Comparison of ENCODE assay signal across 8 cellular contexts in genomic region chr1:44810762-44811105, GRCh38. TPM values are rescaled to one million over a fixed set of nuclear protein-coding genes. Genes with fewer than 3 reads are reported as not detected.
DNase-seq lines count a peak whose midpoint lies in the region; ATAC-seq and TF ChIP-seq lines count a peak whose summit lies in the region.
"Not testable (repeated sequence)": the region's sequence is repeated elsewhere in the genome, so short reads cannot be mapped to it uniquely, and the experiment has no call there.

No MANE protein-coding gene starts in this region.

- H3K27ac ChIP-seq in BLaER1 treated with 17β-estradiol and CSF1 and Interleukin-3, amounts not matched to agents 10 nM and 100 nM = peak overlapping the region; percentile 98 to 100 (median 99)
- H3K27ac ChIP-seq in OCI-LY7 (ENCODE audit: low read depth, low read length, poor library complexity, severe bottlenecking) (peak overlapping the region; percentile 74), body of pancreas (peak overlapping the region; percentile 91 to 99 (median 98)), esophagus squamous epithelium (peak overlapping the region; percentile 94 to 99 (median 96)), testis (peak overlapping the region; percentile 32 to 39)
- H3K27ac ChIP-seq in trophoblast cell (ENCODE audit: low read depth, low read length) = not testable (repeated sequence)

- CTCF ChIA-PET in OCI-LY7 (lab: Charles Lee; ENCODE audit: unreplicated experiment) = not testable (repeated sequence)

- not testable (repeated sequence) for DNase-seq in OCI-LY7 (ENCODE audit: low spot score); activated T-cell treated with anti-CD3 and anti-CD28 coated beads, Interleukin-2, amount 50 U/mL, for 24 hours; esophagus squamous epithelium (lab: John Stamatoyannopoulos, UW); memory B cell (ENCODE audit: low spot score in 2 of 2); trophoblast cell; testis
- DNase-seq in body of pancreas = peak in 2 of 4 donors; percentile 3 to 8

- H3K27ac Mint-ChIP-seq in activated T-cell treated with anti-CD3 and anti-CD28 coated beads, Interleukin-2, amount 50 U/mL, for 24 hours = peak overlapping the region; percentile 99
- H3K27ac Mint-ChIP-seq in memory B cell = peak overlapping the region; percentile 97

- H2AK5ac ChIP-seq in trophoblast cell (ENCODE audit: low read length) = peak overlapping the region; percentile 11

- not testable (repeated sequence) for H4K8ac ChIP-seq in trophoblast cell (ENCODE audit: low read depth, low read length)

- not testable (repeated sequence) for ATAC-seq in body of pancreas; memory B cell (ENCODE audit: low read depth)

- H3K4me1 ChIP-seq in BLaER1 treated with 17β-estradiol and CSF1 and Interleukin-3, amounts not matched to agents 10 nM and 100 nM = peaks cover 90 to 100% (median 97%) of the 10 kb centered on the region in 10 experiments
- peaks cover 48% of the 10 kb centered on the region for H3K4me1 ChIP-seq in OCI-LY7 (ENCODE audit: insufficient read depth, low read length, poor library complexity, severe bottlenecking)
- H3K4me1 ChIP-seq in body of pancreas = peaks cover 79% of the 10 kb centered on the region
- H3K4me1 ChIP-seq in esophagus squamous epithelium = peaks cover 63 to 98% (median 73%) of the 10 kb centered on the region in 3 donors
- H3K4me1 ChIP-seq in trophoblast cell (ENCODE audit: control insufficient read depth in 1 of 2, insufficient read depth in 2 of 2, low read length in 2 of 2) = peaks cover 70 to 75% of the 10 kb centered on the region in 2 experiments
- peaks cover 62% of the 10 kb centered on the region for H3K4me1 ChIP-seq in testis

- H3K23ac ChIP-seq in trophoblast cell (ENCODE audit: low read length) = not testable (repeated sequence)

- BruUV-seq in OCI-LY7 (replicated peaks; lab: Mats Ljungman, UMichigan) = not testable (repeated sequence)

- H2BK12ac ChIP-seq in trophoblast cell (ENCODE audit: low read length) = peak overlapping the region; percentile 61

- not testable (repeated sequence) for H4K20me1 ChIP-seq in BLaER1 treated with 17β-estradiol and CSF1 and Interleukin-3, amounts not matched to agents 10 nM and 100 nM; OCI-LY7 (ENCODE audit: insufficient read depth, low read length)

- peak overlapping the region; percentile 90 to 99 (median 92) for H3K4me2 ChIP-seq in BLaER1 treated with 17β-estradiol and CSF1 and Interleukin-3, amounts not matched to agents 10 nM and 100 nM
- H3K4me2 ChIP-seq in OCI-LY7 (ENCODE audit: low read length) = peak overlapping the region; percentile 57
- H3K4me2 ChIP-seq in trophoblast cell (ENCODE audit: low read length) = not testable (repeated sequence)

- intact Hi-C loops in OCI-LY7 (cut with micrococcal nuclease; ENCODE audit: unreplicated experiment); body of pancreas (cut with DNase I); esophagus squamous epithelium (cut with DNase I); testis (cut with DNase I; ENCODE audit: low total_unique reads): not testable (repeated sequence)

- not testable (repeated sequence) for TF ChIP-seq POLR2A in body of pancreas (IDR thresholded peaks at IDR 0.05); esophagus squamous epithelium (IDR thresholded peaks at IDR 0.05); testis (IDR thresholded peaks at IDR 0.05)

- not testable (repeated sequence) for H3K9me2 ChIP-seq in OCI-LY7 (ENCODE audit: insufficient read depth, low read length)

- H2BK5ac ChIP-seq in trophoblast cell (ENCODE audit: low read depth, low read length, poor library complexity) = not testable (repeated sequence)

- H3K79me1 ChIP-seq in trophoblast cell (ENCODE audit: low read length) = peaks cover 58% of the 10 kb centered on the region

- 83 to 88% methylated on average over 4 of the region's 4 CpGs for WGBS in body of pancreas, 2 donors
- 81 to 93% methylated on average over 4 of the region's 4 CpGs for WGBS in esophagus squamous epithelium, 2 donors
- no CpG with 5 or more reads among the region's 4 CpGs for WGBS in trophoblast cell (ENCODE audit: extremely low coverage, insufficient coverage, insufficient read length)
- 84 to 89% methylated on average over 4 of the region's 4 CpGs for WGBS in testis, 2 donors

- peaks cover 86% of the 10 kb centered on the region for H3K4me1 Mint-ChIP-seq in activated T-cell treated with anti-CD3 and anti-CD28 coated beads, Interleukin-2, amount 50 U/mL, for 24 hours (ENCODE audit: low read depth)
- H3K4me1 Mint-ChIP-seq in memory B cell = peaks cover 55% of the 10 kb centered on the region

- not testable (repeated sequence) for H3K18ac ChIP-seq in trophoblast cell (ENCODE audit: low read length)

- peaks cover 11 to 26% (median 12%) of the 10 kb centered on the region in 11 experiments for H3K36me3 ChIP-seq in BLaER1 treated with 17β-estradiol and CSF1 and Interleukin-3, amounts not matched to agents 10 nM and 100 nM
- H3K36me3 ChIP-seq in OCI-LY7 (ENCODE audit: insufficient read depth, low read length); body of pancreas (replicated peaks in 1 of 2; ENCODE audit: insufficient read depth in 1 of 2, low read depth in 2 of 2); testis (ENCODE audit: low read depth, missing control alignments): not testable (repeated sequence)
- H3K36me3 ChIP-seq in esophagus squamous epithelium (peaks cover 4 to 17% (median 8%) of the 10 kb centered on the region in 3 donors), trophoblast cell (ENCODE audit: control insufficient read depth in 1 of 2, insufficient read depth in 2 of 2, low read length in 2 of 2) (peaks cover 16 to 19% of the 10 kb centered on the region in 2 experiments)

- H3K9me3 ChIP-seq in BLaER1 treated with 17β-estradiol and CSF1 and Interleukin-3, amounts not matched to agents 10 nM and 100 nM (replicated peaks in 1 of 11); OCI-LY7 (ENCODE audit: low read length); body of pancreas; esophagus squamous epithelium; trophoblast cell (ENCODE audit: insufficient read depth, low read depth, low read length); testis: not testable (repeated sequence)

- not testable (repeated sequence) for H2BK120ac ChIP-seq in trophoblast cell (ENCODE audit: insufficient read depth, low read length, poor library complexity)

- peak overlapping the region; percentile 80 for H3K4me3 Mint-ChIP-seq in activated T-cell treated with anti-CD3 and anti-CD28 coated beads, Interleukin-2, amount 50 U/mL, for 24 hours
- not testable (repeated sequence) for H3K4me3 Mint-ChIP-seq in memory B cell

- 0 out of 20 replicates have a peak overlapping the region, but pooled peaks of 1 of the 10 experiments have one; percentile 28 for H3K4me3 ChIP-seq in BLaER1 treated with 17β-estradiol and CSF1 and Interleukin-3, amounts not matched to agents 10 nM and 100 nM
- not testable (repeated sequence) for H3K4me3 ChIP-seq in OCI-LY7 (ENCODE audit: low read depth, low read length, poor library complexity, severe bottlenecking); body of pancreas; esophagus squamous epithelium; trophoblast cell (ENCODE audit: low read depth, low read length); testis

- H3K27me3 Mint-ChIP-seq in activated T-cell treated with anti-CD3 and anti-CD28 coated beads, Interleukin-2, amount 50 U/mL, for 24 hours; memory B cell: not testable (repeated sequence)

- H4K12ac ChIP-seq in trophoblast cell (ENCODE audit: low read depth, low read length) = not testable (repeated sequence)

- H3K9ac ChIP-seq in BLaER1 treated with 17β-estradiol and CSF1 and Interleukin-3, amounts not matched to agents 10 nM and 100 nM = peak overlapping the region; percentile 83 to 96 (median 90)
- not testable (repeated sequence) for H3K9ac ChIP-seq in trophoblast cell (ENCODE audit: low read length)

- peak overlapping the region; percentile 64 for H4K91ac ChIP-seq in trophoblast cell (ENCODE audit: low read depth, low read length)

- H3K27me3 ChIP-seq in BLaER1 treated with 17β-estradiol and CSF1 and Interleukin-3, amounts not matched to agents 10 nM and 100 nM; body of pancreas; esophagus squamous epithelium; trophoblast cell (ENCODE audit: insufficient read depth, low read length); testis: not testable (repeated sequence)

- H3K79me2 ChIP-seq in OCI-LY7 (ENCODE audit: insufficient read depth, low read depth, low read length) = not testable (repeated sequence)
- peaks cover 23% of the 10 kb centered on the region for H3K79me2 ChIP-seq in trophoblast cell (ENCODE audit: control insufficient read depth, insufficient read depth, low read length, poor library complexity)

- H3K4ac ChIP-seq in trophoblast cell (ENCODE audit: low read depth, low read length) = not testable (repeated sequence)

- H3K36me3 Mint-ChIP-seq in activated T-cell treated with anti-CD3 and anti-CD28 coated beads, Interleukin-2, amount 50 U/mL, for 24 hours (ENCODE audit: low read depth) = peaks cover 75% of the 10 kb centered on the region
- H3K36me3 Mint-ChIP-seq in memory B cell = not testable (repeated sequence)

- POLR2A ChIA-PET in OCI-LY7 (lab: Charles Lee) = interaction anchor here (0.7 to 4.2 kb wide), 5 partner anchors 9 to 129 kb away, joined by 3 to 54 read pairs (median 6); partner anchors contain the start of genes PLK3 and RPS8

- not testable (repeated sequence) for TF ChIP-seq CTCF in OCI-LY7 (conservative IDR thresholded peaks at IDR 0.05; ENCODE audit: low read length); body of pancreas (IDR thresholded peaks at IDR 0.05); esophagus squamous epithelium (IDR thresholded peaks at IDR 0.05); testis (IDR thresholded peaks at IDR 0.05)

- not testable (repeated sequence) for H2AFZ ChIP-seq in OCI-LY7 (ENCODE audit: low read length)
- peak overlapping the region; percentile 2 for H2AFZ ChIP-seq in trophoblast cell (ENCODE audit: insufficient read depth, low read length, poor library complexity)

- not testable (repeated sequence) for H3K9me3 Mint-ChIP-seq in activated T-cell treated with anti-CD3 and anti-CD28 coated beads, Interleukin-2, amount 50 U/mL, for 24 hours; memory B cell

- peak overlapping the region; percentile 41 for H3K14ac ChIP-seq in trophoblast cell (ENCODE audit: low read length)

RNA-seq across cellular contexts. Expression of gene BTBD19, which starts 2.4 kb away (rescaled TPM):
- 0.21 and 0.44 TPM in 2 replicates for total RNA-seq in OCI-LY7 (2014; rRNA removed; shearing (Covaris generic))
- 2.0 and 2.7 TPM in 2 replicates for total RNA-seq in OCI-LY7 (2022)
- total RNA-seq in body of pancreas = 1 to 10 TPM; 5.7 to 9.9 TPM
- 1 to 10 TPM in 3 of 4 donors, under 1 TPM in 1; 0.68 to 5.3 (median 4.1) TPM for total RNA-seq in esophagus squamous epithelium
- polyA plus RNA-seq in trophoblast cell (2013) = 5.8 and 5.9 TPM in 2 replicates
- total RNA-seq in testis = 10 to 100 TPM; 10.2 to 14.1 TPM
- 5.4 TPM for polyA plus RNA-seq in testis (ENCODE audit: insufficient read depth, low read depth, low replicate concordance)

RNA-seq across cellular contexts. Expression of gene DYNLT4, which starts 3.6 kb away (rescaled TPM):
- total RNA-seq in OCI-LY7 (2014; rRNA removed; shearing (Covaris generic)) = 1.5 TPM in 1 of 2 replicates, not detected in the other
- total RNA-seq in OCI-LY7 (2022) = not detected in 2 replicates
- total RNA-seq in body of pancreas = 1 to 10 TPM in 1 of 2 donors, not detected in 1; 2.9 TPM
- not detected for total RNA-seq in esophagus squamous epithelium
- polyA plus RNA-seq in trophoblast cell (2013) = 0.07 TPM in 1 of 2 replicates, not detected in the other
- total RNA-seq in testis = 1 to 10 TPM; 3.2 to 4.0 TPM
- polyA plus RNA-seq in testis (ENCODE audit: insufficient read depth, low read depth, low replicate concordance) = 0.47 TPM

RNA-seq across cellular contexts. Expression of gene PLK3, which starts 10.6 kb away (rescaled TPM):
- total RNA-seq in OCI-LY7 (2014; rRNA removed; shearing (Covaris generic)) = 8.3 and 10.1 TPM in 2 replicates
- total RNA-seq in OCI-LY7 (2022) (8.8 and 10.8 TPM in 2 replicates), body of pancreas (10 to 100 TPM; 20.8 to 29.7 TPM), esophagus squamous epithelium (10 to 100 TPM; 10.3 to 36.2 (median 30.7) TPM), testis (10 to 100 TPM; 16.4 to 17.2 TPM)
- polyA plus RNA-seq in trophoblast cell (2013) = 16.6 TPM in 2 replicates
- 7.2 TPM for polyA plus RNA-seq in testis (ENCODE audit: insufficient read depth, low read depth, low replicate concordance)

RNA-seq across cellular contexts. Expression of gene BEST4, which starts 22.8 kb away (rescaled TPM):
- total RNA-seq in OCI-LY7 (2014; rRNA removed; shearing (Covaris generic)) = 0.44 and 0.93 TPM in 2 replicates
- 3.1 and 3.3 TPM in 2 replicates for total RNA-seq in OCI-LY7 (2022)
- under 1 TPM in 1 of 2 donors, not detected in 1; 0.26 TPM for total RNA-seq in body of pancreas
- under 1 TPM in 1 of 4 donors, not detected in 3; 0.26 TPM for total RNA-seq in esophagus squamous epithelium
- polyA plus RNA-seq in trophoblast cell (2013) = 0.14 TPM in 2 replicates
- total RNA-seq in testis = 1 to 10 TPM; 1.1 to 1.7 TPM
- polyA plus RNA-seq in testis (ENCODE audit: insufficient read depth, low read depth, low replicate concordance) = 0.79 TPM

RNA-seq across cellular contexts. Expression of gene PTCH2, which starts 32.3 kb away (rescaled TPM):
- 0.39 and 0.60 TPM in 2 replicates for total RNA-seq in OCI-LY7 (2014; rRNA removed; shearing (Covaris generic))
- total RNA-seq in OCI-LY7 (2022) (0.68 and 1.0 TPM in 2 replicates), body of pancreas (under 1 TPM; 0.26 to 0.99 TPM), esophagus squamous epithelium (under 1 TPM in 2 of 4 donors, not detected in 2; 0.09 to 0.19 TPM), testis (10 to 100 TPM; 36.8 to 47.8 TPM)
- 0.10 and 0.15 TPM in 2 replicates for polyA plus RNA-seq in trophoblast cell (2013)
- polyA plus RNA-seq in testis (ENCODE audit: insufficient read depth, low read depth, low replicate concordance) = 15.2 TPM
